In genomic region chrX:135985974-135986312, GRCh38 we compare ENCODE assay signal across 8 cellular contexts. TPM values are rescaled to one million over a fixed set of nuclear protein-coding genes. Genes with fewer than 3 reads are reported as not detected.
DNase-seq lines count a peak whose midpoint lies in the region; ATAC-seq, FAIRE-seq and TF ChIP-seq lines count a peak whose summit lies in the region.

No MANE protein-coding gene starts in this region.

- DNase-seq in NCI-H2227 (lab: John Stamatoyannopoulos, UW; ENCODE audit: unreplicated experiment), result peak; percentile 17
- DNase-seq in NCI-H2227 treated with DMSO at 0.1 percent for 48 hours (lab: John Stamatoyannopoulos, UW), result no peak
- DNase-seq in activated naive CD8-positive, alpha-beta T cell treated with anti-CD3 and anti-CD28 coated beads for 36 hours, result no peak
- no peak for DNase-seq in kidney
- no peak for DNase-seq in GM03348 (ENCODE audit: low spot score)
- DNase-seq in NCI-H1694 treated with DMSO at 0.1 percent for 48 hours (lab: John Stamatoyannopoulos, UW), result no peak

- no peak for FAIRE-seq in kidney (lab: Jason Lieb, UNC)

- no peaks in the 10 kb centered on the region for H3K9me3 Mint-ChIP-seq in activated naive CD8-positive, alpha-beta T cell treated with anti-CD3 and anti-CD28 coated beads for 36 hours

- peak overlapping the region; percentile 83 for H3K27ac Mint-ChIP-seq in activated naive CD8-positive, alpha-beta T cell treated with anti-CD3 and anti-CD28 coated beads for 36 hours

- TF ChIP-seq CTCF in kidney (IDR thresholded peaks at IDR 0.05; ENCODE audit: borderline replicate concordance, extremely low read depth, insufficient read depth), result no peak

- peaks cover 0 to 4% of the 10 kb centered on the region in 2 donors for H3K27me3 ChIP-seq in stomach smooth muscle (ENCODE audit: control insufficient read depth in 1 of 2, insufficient read depth in 2 of 2, low read length in 2 of 2)

- H3K4me1 ChIP-seq in kidney (ENCODE audit: control insufficient read depth in 1 of 2, insufficient read depth in 1 of 2, low read depth in 1 of 2, low read length in 2 of 2) (peaks cover 0 to 2% of the 10 kb centered on the region in 2 donors), stomach smooth muscle (ENCODE audit: control insufficient read depth, insufficient read depth, low read length) (peaks cover 2% of the 10 kb centered on the region)

- H3K27ac ChIP-seq in kidney (ENCODE audit: low read depth in 2 of 2, low read length in 2 of 2), result no peak overlapping the region
- no peak overlapping the region for H3K27ac ChIP-seq in stomach smooth muscle (ENCODE audit: low read length)

- H3K36me3 Mint-ChIP-seq in activated naive CD8-positive, alpha-beta T cell treated with anti-CD3 and anti-CD28 coated beads for 36 hours, result peaks cover 4% of the 10 kb centered on the region

- H3K27me3 Mint-ChIP-seq in activated naive CD8-positive, alpha-beta T cell treated with anti-CD3 and anti-CD28 coated beads for 36 hours, result no peaks in the 10 kb centered on the region

- H3K9me3 ChIP-seq in kidney (ENCODE audit: control insufficient read depth in 1 of 2, low read length in 2 of 2), result no peaks in the 10 kb centered on the region
- no peaks in the 10 kb centered on the region for H3K9me3 ChIP-seq in stomach smooth muscle (ENCODE audit: control insufficient read depth in 2 of 2, low read length in 2 of 2)

- ATAC-seq in GM21423 (IDR thresholded peaks at IDR 0.05; ENCODE audit: unreplicated experiment), result no peak

- H3K9ac ChIP-seq in kidney (ENCODE audit: low read length in 2 of 2), result peak overlapping the region; percentile 55
- peak overlapping the region; percentile 66 to 81 for H3K9ac ChIP-seq in stomach smooth muscle (ENCODE audit: low read length in 2 of 2)

- peak overlapping the region; percentile 92 for H3K4me3 Mint-ChIP-seq in activated naive CD8-positive, alpha-beta T cell treated with anti-CD3 and anti-CD28 coated beads for 36 hours

- intact Hi-C loops in kidney (cut with DNase I), result no loop called here

- H3K4me3 ChIP-seq in kidney (ENCODE audit: low read length in 2 of 2) (peak overlapping the region; percentile 81 to 89), stomach smooth muscle (ENCODE audit: low read length in 2 of 2) (peak overlapping the region; percentile 73 to 78)

- H3K4me1 Mint-ChIP-seq in activated naive CD8-positive, alpha-beta T cell treated with anti-CD3 and anti-CD28 coated beads for 36 hours, result peaks cover 37% of the 10 kb centered on the region

- H3K36me3 ChIP-seq in kidney (ENCODE audit: control insufficient read depth in 1 of 2, insufficient read depth in 2 of 2, low read length in 2 of 2), result no peaks in the 10 kb centered on the region
- no peaks in the 10 kb centered on the region for H3K36me3 ChIP-seq in stomach smooth muscle (ENCODE audit: control insufficient read depth in 2 of 2, insufficient read depth in 2 of 2, low read length in 2 of 2)

RNA-seq across cellular contexts. Expression of gene SLC9A6, which starts 0.7 kb away (rescaled TPM):
- total RNA-seq in activated naive CD8-positive, alpha-beta T cell treated with anti-CD3 and anti-CD28 coated beads for 36 hours, result 10 to 100 TPM; 10.7 to 11.7 TPM
- total RNA-seq in kidney, result 14.1 TPM
- polyA plus RNA-seq in kidney (ENCODE audit: insufficient read depth, low read depth, low replicate concordance), result 7.2 TPM

RNA-seq across cellular contexts. Expression of gene MMGT1, which starts 12.2 kb away (rescaled TPM):
- total RNA-seq in activated naive CD8-positive, alpha-beta T cell treated with anti-CD3 and anti-CD28 coated beads for 36 hours, result 10 to 100 TPM; 20.4 to 20.5 TPM
- 30.9 TPM for total RNA-seq in kidney
- polyA plus RNA-seq in kidney (ENCODE audit: insufficient read depth, low read depth, low replicate concordance), result 15.3 TPM
